8 cellular contexts compared by ENCODE assay signal in the genomic region with DNA sequence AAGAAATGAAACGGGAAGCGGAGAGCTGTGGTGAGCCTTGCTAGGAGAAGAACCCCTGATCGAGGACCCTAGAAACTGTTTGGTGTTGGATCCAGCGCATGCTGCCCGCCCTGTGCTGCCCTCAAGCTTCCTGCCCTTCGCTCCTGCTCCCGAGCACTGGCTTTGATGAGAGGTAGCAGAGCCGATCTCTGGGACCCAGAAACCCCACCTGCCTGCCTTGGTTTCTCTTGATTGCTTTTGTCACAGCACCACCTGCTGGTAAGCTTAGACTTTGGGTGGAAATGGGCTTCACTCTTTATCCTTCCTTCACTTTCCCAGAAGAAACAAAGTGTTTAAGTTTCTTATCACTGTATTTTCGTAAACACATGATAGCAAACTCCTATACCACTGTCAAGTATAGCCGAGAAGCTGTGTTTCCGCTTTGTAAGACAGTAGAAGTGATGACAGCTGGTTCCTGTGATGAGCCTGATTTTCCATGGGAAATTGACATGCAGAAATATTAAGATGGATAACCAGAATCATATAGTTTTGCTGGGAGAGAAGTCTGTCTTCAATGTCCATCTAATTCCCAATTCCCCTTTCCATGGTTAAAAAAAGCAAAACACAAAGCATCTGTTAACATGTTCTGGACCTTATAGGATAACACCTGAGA.
A peak's percentile ranks its signal among the peaks of the same experiment; 100 is the strongest.
DNase-seq lines count a peak whose midpoint lies in the region; ATAC-seq and TF ChIP-seq lines count a peak whose summit lies in the region.

No MANE protein-coding gene starts in this region.

- CTCF ChIA-PET in BJ (lab: Yijun Ruan, JAX), result interaction anchor here (0.7 to 8.1 kb wide), 27 partner anchors 9 to 565 kb away, joined by 3 to 131 read pairs (median 4); partner anchors contain the start of gene PHLPP1
- CTCF ChIA-PET in activated CD4-positive, alpha-beta memory T cell treated with anti-CD3 and anti-CD28 coated beads, Interleukin-2, amount 10 ng/mL, durations not matched to agents 7 days and 5 days (lab: Charles Lee), result interaction anchor here (0.7 to 4.2 kb wide), 20 partner anchors 9 to 754 kb away, joined by 3 to 48 read pairs (median 4); partner anchors contain the start of gene PHLPP1

- H3K27me3 ChIP-seq in BJ (ENCODE audit: control insufficient read depth, insufficient read depth, low read length), result no peaks in the 10 kb centered on the region

- no peak overlapping the region for H3K4me3 ChIP-seq in BJ (ENCODE audit: low read depth, low read length)

- no peak for ATAC-seq in HG03095 (IDR thresholded peaks at IDR 0.05; ENCODE audit: unreplicated experiment)

- DNase-seq in BJ (ENCODE audit: low read depth), result no peak
- DNase-seq in GM20000 (ENCODE audit: low spot score), result peak; percentile 83
- peak; percentile 45 for DNase-seq in NCI-H2196 treated with DMSO at 0.1 percent for 48 hours (lab: John Stamatoyannopoulos, UW; ENCODE audit: unreplicated experiment)
- DNase-seq in activated CD4-positive, alpha-beta memory T cell treated with anti-CD3 and anti-CD28 coated beads, Interleukin-2, amount 10 ng/mL, durations not matched to agents 7 days and 5 days, result peak; percentile 59
- peak; percentile 63 for DNase-seq in ecto neural progenitor cell (ENCODE audit: low spot score)
- peak; percentile 64 to 75 for DNase-seq in lung microvascular endothelial cell (ENCODE audit: low read depth in 2 of 2)
- peak; percentile 16 to 29 for DNase-seq in stimulated activated CD8-positive, alpha-beta memory T cell treated with anti-CD3 and anti-CD28 coated beads, Interleukin-15, amount 100 ng/mL, for 48 hours (ENCODE audit: low read depth in 2 of 2)

- POLR2A ChIA-PET in BJ (lab: Charles Lee), result no interaction called here
- POLR2A ChIA-PET in activated CD4-positive, alpha-beta memory T cell treated with anti-CD3 and anti-CD28 coated beads, Interleukin-2, amount 10 ng/mL, durations not matched to agents 7 days and 5 days (lab: Charles Lee), result interaction anchor here (0.9 to 1.1 kb wide), 2 partner anchors 267 to 795 kb away, joined by 3 to 4 read pairs; partner anchors contain the start of genes PHLPP1, PIGN and RELCH

- H3K36me3 Mint-ChIP-seq in activated CD4-positive, alpha-beta memory T cell treated with anti-CD3 and anti-CD28 coated beads, Interleukin-2, amount 10 ng/mL, durations not matched to agents 7 days and 5 days (ENCODE audit: low read depth), result no peaks in the 10 kb centered on the region

- H3K9me3 Mint-ChIP-seq in activated CD4-positive, alpha-beta memory T cell treated with anti-CD3 and anti-CD28 coated beads, Interleukin-2, amount 10 ng/mL, durations not matched to agents 7 days and 5 days, result no peaks in the 10 kb centered on the region

- peaks cover 1% of the 10 kb centered on the region; the same call in 1 of the 2 replicates for H3K36me3 ChIP-seq in BJ (ENCODE audit: control insufficient read depth, insufficient read depth, low read length)

- H3K4me3 Mint-ChIP-seq in activated CD4-positive, alpha-beta memory T cell treated with anti-CD3 and anti-CD28 coated beads, Interleukin-2, amount 10 ng/mL, durations not matched to agents 7 days and 5 days, result no peak overlapping the region

- peak; percentile 74 for TF ChIP-seq CTCF in BJ (IDR thresholded peaks at IDR 0.05; ENCODE audit: insufficient read depth, low read depth, low read length)
- TF ChIP-seq CTCF in GM20000 (IDR thresholded peaks at IDR 0.05; ENCODE audit: extremely low read depth, missing control alignments), result peak; percentile 52

- no peaks in the 10 kb centered on the region for H3K27me3 Mint-ChIP-seq in activated CD4-positive, alpha-beta memory T cell treated with anti-CD3 and anti-CD28 coated beads, Interleukin-2, amount 10 ng/mL, durations not matched to agents 7 days and 5 days

- peaks cover 7% of the 10 kb centered on the region for H3K4me1 Mint-ChIP-seq in activated CD4-positive, alpha-beta memory T cell treated with anti-CD3 and anti-CD28 coated beads, Interleukin-2, amount 10 ng/mL, durations not matched to agents 7 days and 5 days

- no peak overlapping the region for H3K27ac Mint-ChIP-seq in activated CD4-positive, alpha-beta memory T cell treated with anti-CD3 and anti-CD28 coated beads, Interleukin-2, amount 10 ng/mL, durations not matched to agents 7 days and 5 days
